In the genomic region with DNA sequence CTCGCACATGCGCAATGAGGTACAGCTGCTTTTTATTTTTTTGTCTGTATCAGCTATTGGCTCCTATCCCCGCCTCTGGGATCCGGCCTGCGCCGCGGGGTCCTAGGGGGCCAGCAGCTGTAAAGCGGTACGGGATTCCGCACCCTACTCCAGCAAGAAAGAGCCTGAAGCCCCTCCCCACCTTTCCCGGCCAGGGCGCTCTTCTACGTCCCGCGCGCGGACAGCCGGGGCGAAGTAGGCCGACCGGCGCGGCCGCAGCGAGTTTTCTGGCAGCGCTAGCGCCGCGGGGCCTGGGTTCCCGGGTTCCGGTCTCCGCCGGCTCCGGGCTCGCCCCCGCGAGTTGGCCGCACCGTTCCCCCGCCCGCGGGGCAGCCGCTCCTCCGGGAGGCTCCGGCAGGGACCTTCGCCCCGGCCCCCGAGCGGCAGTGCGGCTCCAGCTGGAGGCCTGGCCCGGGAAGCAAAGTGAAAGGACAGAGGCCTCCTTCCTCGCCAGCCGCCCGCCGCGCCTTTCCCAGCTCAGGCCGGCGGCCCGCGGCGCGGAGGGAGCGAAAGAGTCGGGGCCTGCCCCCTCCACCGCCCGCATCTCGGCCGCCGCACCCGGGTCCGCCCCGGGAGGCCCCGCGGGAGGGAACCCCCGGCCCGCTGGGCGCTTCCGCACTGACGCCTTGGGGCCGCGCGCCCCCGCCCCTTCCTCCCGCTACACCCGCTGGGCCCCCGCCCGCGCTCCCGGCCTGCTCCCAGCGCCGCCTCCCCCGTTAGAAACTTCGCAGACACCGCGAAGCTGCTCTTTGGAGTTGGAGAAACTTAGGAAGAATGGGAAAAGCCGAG, we compare ENCODE assay signal across 1 cellular context.
TF ChIP-seq lines count a peak whose summit lies in the region.

No MANE protein-coding gene starts in this region.

TF ChIP-seq in K562, 482 proteins besides CTCF, POLR2A, EP300 and RAD21 (continued from another document and continues in another):
- TF ChIP-seq, protein P1, sequence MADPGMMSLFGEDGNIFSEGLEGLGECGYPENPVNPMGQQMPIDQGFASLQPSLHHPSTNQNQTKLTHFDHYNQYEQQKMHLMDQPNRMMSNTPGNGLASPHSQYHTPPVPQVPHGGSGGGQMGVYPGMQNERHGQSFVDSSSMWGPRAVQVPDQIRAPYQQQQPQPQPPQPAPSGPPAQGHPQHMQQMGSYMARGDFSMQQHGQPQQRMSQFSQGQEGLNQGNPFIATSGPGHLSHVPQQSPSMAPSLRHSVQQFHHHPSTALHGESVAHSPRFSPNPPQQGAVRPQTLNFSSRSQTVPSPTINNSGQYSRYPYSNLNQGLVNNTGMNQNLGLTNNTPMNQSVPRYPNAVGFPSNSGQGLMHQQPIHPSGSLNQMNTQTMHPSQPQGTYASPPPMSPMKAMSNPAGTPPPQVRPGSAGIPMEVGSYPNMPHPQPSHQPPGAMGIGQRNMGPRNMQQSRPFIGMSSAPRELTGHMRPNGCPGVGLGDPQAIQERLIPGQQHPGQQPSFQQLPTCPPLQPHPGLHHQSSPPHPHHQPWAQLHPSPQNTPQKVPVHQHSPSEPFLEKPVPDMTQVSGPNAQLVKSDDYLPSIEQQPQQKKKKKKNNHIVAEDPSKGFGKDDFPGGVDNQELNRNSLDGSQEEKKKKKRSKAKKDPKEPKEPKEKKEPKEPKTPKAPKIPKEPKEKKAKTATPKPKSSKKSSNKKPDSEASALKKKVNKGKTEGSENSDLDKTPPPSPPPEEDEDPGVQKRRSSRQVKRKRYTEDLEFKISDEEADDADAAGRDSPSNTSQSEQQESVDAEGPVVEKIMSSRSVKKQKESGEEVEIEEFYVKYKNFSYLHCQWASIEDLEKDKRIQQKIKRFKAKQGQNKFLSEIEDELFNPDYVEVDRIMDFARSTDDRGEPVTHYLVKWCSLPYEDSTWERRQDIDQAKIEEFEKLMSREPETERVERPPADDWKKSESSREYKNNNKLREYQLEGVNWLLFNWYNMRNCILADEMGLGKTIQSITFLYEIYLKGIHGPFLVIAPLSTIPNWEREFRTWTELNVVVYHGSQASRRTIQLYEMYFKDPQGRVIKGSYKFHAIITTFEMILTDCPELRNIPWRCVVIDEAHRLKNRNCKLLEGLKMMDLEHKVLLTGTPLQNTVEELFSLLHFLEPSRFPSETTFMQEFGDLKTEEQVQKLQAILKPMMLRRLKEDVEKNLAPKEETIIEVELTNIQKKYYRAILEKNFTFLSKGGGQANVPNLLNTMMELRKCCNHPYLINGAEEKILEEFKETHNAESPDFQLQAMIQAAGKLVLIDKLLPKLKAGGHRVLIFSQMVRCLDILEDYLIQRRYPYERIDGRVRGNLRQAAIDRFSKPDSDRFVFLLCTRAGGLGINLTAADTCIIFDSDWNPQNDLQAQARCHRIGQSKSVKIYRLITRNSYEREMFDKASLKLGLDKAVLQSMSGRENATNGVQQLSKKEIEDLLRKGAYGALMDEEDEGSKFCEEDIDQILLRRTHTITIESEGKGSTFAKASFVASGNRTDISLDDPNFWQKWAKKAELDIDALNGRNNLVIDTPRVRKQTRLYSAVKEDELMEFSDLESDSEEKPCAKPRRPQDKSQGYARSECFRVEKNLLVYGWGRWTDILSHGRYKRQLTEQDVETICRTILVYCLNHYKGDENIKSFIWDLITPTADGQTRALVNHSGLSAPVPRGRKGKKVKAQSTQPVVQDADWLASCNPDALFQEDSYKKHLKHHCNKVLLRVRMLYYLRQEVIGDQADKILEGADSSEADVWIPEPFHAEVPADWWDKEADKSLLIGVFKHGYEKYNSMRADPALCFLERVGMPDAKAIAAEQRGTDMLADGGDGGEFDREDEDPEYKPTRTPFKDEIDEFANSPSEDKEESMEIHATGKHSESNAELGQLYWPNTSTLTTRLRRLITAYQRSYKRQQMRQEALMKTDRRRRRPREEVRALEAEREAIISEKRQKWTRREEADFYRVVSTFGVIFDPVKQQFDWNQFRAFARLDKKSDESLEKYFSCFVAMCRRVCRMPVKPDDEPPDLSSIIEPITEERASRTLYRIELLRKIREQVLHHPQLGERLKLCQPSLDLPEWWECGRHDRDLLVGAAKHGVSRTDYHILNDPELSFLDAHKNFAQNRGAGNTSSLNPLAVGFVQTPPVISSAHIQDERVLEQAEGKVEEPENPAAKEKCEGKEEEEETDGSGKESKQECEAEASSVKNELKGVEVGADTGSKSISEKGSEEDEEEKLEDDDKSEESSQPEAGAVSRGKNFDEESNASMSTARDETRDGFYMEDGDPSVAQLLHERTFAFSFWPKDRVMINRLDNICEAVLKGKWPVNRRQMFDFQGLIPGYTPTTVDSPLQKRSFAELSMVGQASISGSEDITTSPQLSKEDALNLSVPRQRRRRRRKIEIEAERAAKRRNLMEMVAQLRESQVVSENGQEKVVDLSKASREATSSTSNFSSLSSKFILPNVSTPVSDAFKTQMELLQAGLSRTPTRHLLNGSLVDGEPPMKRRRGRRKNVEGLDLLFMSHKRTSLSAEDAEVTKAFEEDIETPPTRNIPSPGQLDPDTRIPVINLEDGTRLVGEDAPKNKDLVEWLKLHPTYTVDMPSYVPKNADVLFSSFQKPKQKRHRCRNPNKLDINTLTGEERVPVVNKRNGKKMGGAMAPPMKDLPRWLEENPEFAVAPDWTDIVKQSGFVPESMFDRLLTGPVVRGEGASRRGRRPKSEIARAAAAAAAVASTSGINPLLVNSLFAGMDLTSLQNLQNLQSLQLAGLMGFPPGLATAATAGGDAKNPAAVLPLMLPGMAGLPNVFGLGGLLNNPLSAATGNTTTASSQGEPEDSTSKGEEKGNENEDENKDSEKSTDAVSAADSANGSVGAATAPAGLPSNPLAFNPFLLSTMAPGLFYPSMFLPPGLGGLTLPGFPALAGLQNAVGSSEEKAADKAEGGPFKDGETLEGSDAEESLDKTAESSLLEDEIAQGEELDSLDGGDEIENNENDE (IDR thresholded peaks at IDR 0.05; ENCODE audit: low read depth, low read length) = no peak
- no peak for TF ChIP-seq FOXK1 (CRISPR knock-in tag; IDR thresholded peaks at IDR 0.05; ENCODE audit: borderline replicate concordance)
- peak; percentile 71 for TF ChIP-seq POLR2AphosphoS5 (IDR thresholded peaks at IDR 0.05; ENCODE audit: control insufficient read depth, insufficient read depth, low read depth, low read length)
- no peak; the same call in 1 of the 2 replicates for TF ChIP-seq AFF4 (CRISPR knock-in tag; IDR thresholded peaks at IDR 0.05)
- no peak for TF ChIP-seq RBM14 (IDR thresholded peaks at IDR 0.05; ENCODE audit: borderline replicate concordance, insufficient read depth, low read depth, low read length)
- TF ChIP-seq, protein P2, sequence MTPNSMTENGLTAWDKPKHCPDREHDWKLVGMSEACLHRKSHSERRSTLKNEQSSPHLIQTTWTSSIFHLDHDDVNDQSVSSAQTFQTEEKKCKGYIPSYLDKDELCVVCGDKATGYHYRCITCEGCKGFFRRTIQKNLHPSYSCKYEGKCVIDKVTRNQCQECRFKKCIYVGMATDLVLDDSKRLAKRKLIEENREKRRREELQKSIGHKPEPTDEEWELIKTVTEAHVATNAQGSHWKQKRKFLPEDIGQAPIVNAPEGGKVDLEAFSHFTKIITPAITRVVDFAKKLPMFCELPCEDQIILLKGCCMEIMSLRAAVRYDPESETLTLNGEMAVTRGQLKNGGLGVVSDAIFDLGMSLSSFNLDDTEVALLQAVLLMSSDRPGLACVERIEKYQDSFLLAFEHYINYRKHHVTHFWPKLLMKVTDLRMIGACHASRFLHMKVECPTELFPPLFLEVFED (CRISPR knock-in tag; conservative IDR thresholded peaks at IDR 0.05) = no peak
- TF ChIP-seq XRCC4 (IDR thresholded peaks at IDR 0.05; ENCODE audit: extremely low read depth, insufficient read depth, insufficient read length) = no peak
- TF ChIP-seq ZNF133 (CRISPR knock-in tag; IDR thresholded peaks at IDR 0.05) = no peak
- no peak for TF ChIP-seq ZNF274 (IDR thresholded peaks at IDR 0.05; ENCODE audit: borderline replicate concordance, low read depth, low read length)
- TF ChIP-seq FOSL1 (tag; conservative IDR thresholded peaks at IDR 0.05) = peak; percentile 30; the same call in 1 of the 2 replicates
- no peak for TF ChIP-seq KLF1 (tag; IDR thresholded peaks at IDR 0.05)
- no peak for TF ChIP-seq TAL1 (IDR thresholded peaks at IDR 0.05)
- no peak for TF ChIP-seq HDAC2 (IDR thresholded peaks at IDR 0.05)
- TF ChIP-seq BACH1 (tag; IDR thresholded peaks at IDR 0.05) = no peak
- peak; percentile 64 for TF ChIP-seq GABPA (tag; conservative IDR thresholded peaks at IDR 0.05; ENCODE audit: low read depth)
- no peak for TF ChIP-seq HMG20A (CRISPR knock-in tag; conservative IDR thresholded peaks at IDR 0.05)
- no peak for TF ChIP-seq ZNF318 (IDR thresholded peaks at IDR 0.05; ENCODE audit: borderline replicate concordance in 1 of 2, low read depth in 1 of 2)
- no peak for TF ChIP-seq ZNF311 (CRISPR knock-in tag; IDR thresholded peaks at IDR 0.05)
- no peak for TF ChIP-seq CC2D1A (IDR thresholded peaks at IDR 0.05)
- no peak for TF ChIP-seq SRSF7 (optimal IDR thresholded peaks at IDR 0.05; ENCODE audit: low read depth, low read length)
- no peak for TF ChIP-seq ZNF507 (tag; conservative IDR thresholded peaks at IDR 0.05)
- no peak for TF ChIP-seq POU5F1 (IDR thresholded peaks at IDR 0.05; ENCODE audit: borderline replicate concordance, low read depth, low read length, partially characterized antibody)
- TF ChIP-seq ZNF408 (CRISPR knock-in tag; IDR thresholded peaks at IDR 0.05; ENCODE audit: low read depth) = no peak
